Comparison of ENCODE assay signal across 9 cellular contexts in genomic region chr6:159174263-159174974, GRCh38. TPM values are rescaled to one million over a fixed set of nuclear protein-coding genes. Genes with fewer than 3 reads are reported as not detected.
A peak's percentile ranks its signal among the peaks of the same experiment; 100 is the strongest.
DNase-seq lines count a peak whose midpoint lies in the region; ATAC-seq and TF ChIP-seq lines count a peak whose summit lies in the region.
"Had no signal": no experiment of that assay in that cellular context is flagged by ENCODE, and none has a peak within 500 bp of the region (broad histone marks: within the 10 kb centered on the region; RNA-seq: fewer than 3 reads in every experiment).

No MANE protein-coding gene starts in this region.

- CTCF ChIA-PET in CD8-positive, alpha-beta memory T cell (lab: Charles Lee), result interaction anchor here (0.6 to 2.6 kb wide), 5 partner anchors 9 to 480 kb away, joined by 3 to 12 read pairs (median 5); no protein-coding TSS in a partner anchor

- DNase-seq in CD8-positive, alpha-beta memory T cell, result peak; percentile 37 to 67 (median 43)
- DNase-seq in Peyer's patch (peak; percentile 47 to 80 (median 68)), activated T-helper 1 cell treated with Interleukin-2 at 50 U/mL for 16 hours (ENCODE audit: low read depth) (peak; percentile 42), fibroblast of lung (ENCODE audit: low read depth in 2 of 2) (peak; percentile 73 to 74), neural crest cell (ENCODE audit: low read depth, low spot score) (peak; percentile 81), testis (peak; percentile 83)

- peaks cover 46 to 77% of the 10 kb centered on the region in 2 donors for H3K27me3 Mint-ChIP-seq in CD8-positive, alpha-beta memory T cell
- peaks cover 74% of the 10 kb centered on the region for H3K27me3 Mint-ChIP-seq in neural crest cell (ENCODE audit: low read depth)

- no peaks in the 10 kb centered on the region for H4K20me1 ChIP-seq in fibroblast of lung (ENCODE audit: control insufficient read depth, extremely low read depth, insufficient read depth, low read length)

- H3K9ac ChIP-seq in HUES6 (ENCODE audit: low read length), result no peak overlapping the region
- no peak overlapping the region for H3K9ac ChIP-seq in fibroblast of lung (ENCODE audit: insufficient read depth, low read length)

- H3K4me3 Mint-ChIP-seq in CD8-positive, alpha-beta memory T cell, result peak overlapping the region in 3 of 7 donors; percentile 5 to 54 (median 47)
- H3K4me3 Mint-ChIP-seq in neural crest cell, result no peak overlapping the region

- TF ChIP-seq POLR2A in Peyer's patch (IDR thresholded peaks at IDR 0.05) (no peak), testis (IDR thresholded peaks at IDR 0.05) (no peak)

- intact Hi-C loops in testis (cut with DNase I; ENCODE audit: low total_unique reads), result no loop called here

- no peaks in the 10 kb centered on the region for H3K79me2 ChIP-seq in fibroblast of lung (ENCODE audit: control insufficient read depth, insufficient read depth, low read length)

- H3K36me3 ChIP-seq in CD8-positive, alpha-beta memory T cell (ENCODE audit: insufficient read depth, low read length), result no peaks in the 10 kb centered on the region
- no peaks in the 10 kb centered on the region for H3K36me3 ChIP-seq in HUES6 (ENCODE audit: control insufficient read depth, insufficient read depth, low read length)
- H3K36me3 ChIP-seq in Peyer's patch, result no peaks in the 10 kb centered on the region
- H3K36me3 ChIP-seq in fibroblast of lung (ENCODE audit: control insufficient read depth, insufficient read depth, low read length), result no peaks in the 10 kb centered on the region
- H3K36me3 ChIP-seq in testis (ENCODE audit: low read depth, missing control alignments), result no peaks in the 10 kb centered on the region

- no peaks in the 10 kb centered on the region for H3K9me3 Mint-ChIP-seq in CD8-positive, alpha-beta memory T cell
- H3K9me3 Mint-ChIP-seq in neural crest cell, result no peaks in the 10 kb centered on the region

- H3K9me3 ChIP-seq in CD8-positive, alpha-beta memory T cell (ENCODE audit: low read length), result no peaks in the 10 kb centered on the region
- H3K9me3 ChIP-seq in HUES6 (ENCODE audit: control insufficient read depth, insufficient read depth, low read depth, low read length), result no peaks in the 10 kb centered on the region
- H3K9me3 ChIP-seq in Peyer's patch, result no peaks in the 10 kb centered on the region
- no peaks in the 10 kb centered on the region for H3K9me3 ChIP-seq in fibroblast of lung (ENCODE audit: control insufficient read depth, insufficient read depth, low read depth, low read length)
- no peaks in the 10 kb centered on the region for H3K9me3 ChIP-seq in testis

- POLR2A ChIA-PET in CD8-positive, alpha-beta memory T cell (lab: Charles Lee), result no interaction called here

- no peaks in the 10 kb centered on the region for H3K36me3 Mint-ChIP-seq in CD8-positive, alpha-beta memory T cell
- no peaks in the 10 kb centered on the region for H3K36me3 Mint-ChIP-seq in neural crest cell (ENCODE audit: low read depth)

- peak in 5 of 6 experiments; percentile 53 to 88 (median 70) for TF ChIP-seq CTCF in Peyer's patch (IDR thresholded peaks at IDR 0.05)
- peak; percentile 99 to 100 for TF ChIP-seq CTCF in fibroblast of lung (conservative IDR thresholded peaks at IDR 0.05 in 1 of 2, IDR thresholded peaks at IDR 0.05 in 1 of 2; ENCODE audit: low read depth in 1 of 2, low read length in 2 of 2)
- TF ChIP-seq CTCF in neural crest cell (conservative IDR thresholded peaks at IDR 0.05), result peak; percentile 96
- TF ChIP-seq CTCF in testis (IDR thresholded peaks at IDR 0.05), result peak; percentile 30 to 80 (median 44)

- H3K27ac Mint-ChIP-seq in CD8-positive, alpha-beta memory T cell, result peak overlapping the region in 1 of 8 donors; percentile 21
- no peak overlapping the region for H3K27ac Mint-ChIP-seq in neural crest cell (ENCODE audit: unreplicated experiment)

- peak; percentile 65 for ATAC-seq in GM19452 (IDR thresholded peaks at IDR 0.05; ENCODE audit: unreplicated experiment)

- H2AFZ ChIP-seq in fibroblast of lung (ENCODE audit: low read length), result no peak overlapping the region

- no peak overlapping the region for H3K4me2 ChIP-seq in fibroblast of lung (ENCODE audit: extremely low read depth, insufficient read depth, low read length)

- peaks cover 6% of the 10 kb centered on the region for H3K4me1 ChIP-seq in CD8-positive, alpha-beta memory T cell (ENCODE audit: insufficient read depth, low read length)
- no peaks in the 10 kb centered on the region for H3K4me1 ChIP-seq in HUES6 (ENCODE audit: control insufficient read depth, insufficient read depth, low read length)
- H3K4me1 ChIP-seq in Peyer's patch, result peaks cover 0 to 13% (median 2%) of the 10 kb centered on the region in 4 donors
- H3K4me1 ChIP-seq in fibroblast of lung (ENCODE audit: control insufficient read depth, extremely low read depth, insufficient read depth, low read length), result no peaks in the 10 kb centered on the region
- peaks cover 10% of the 10 kb centered on the region for H3K4me1 ChIP-seq in testis

- H3K4me1 Mint-ChIP-seq in CD8-positive, alpha-beta memory T cell, result peaks cover 15 to 20% (median 18%) of the 10 kb centered on the region in 3 donors
- H3K4me1 Mint-ChIP-seq in neural crest cell, result peaks cover 3% of the 10 kb centered on the region

- no peak overlapping the region for H3K27ac ChIP-seq in CD8-positive, alpha-beta memory T cell (ENCODE audit: low read depth, low read length)
- H3K27ac ChIP-seq in HUES6 (ENCODE audit: low read depth, low read length) (no peak overlapping the region), Peyer's patch (no peak overlapping the region), fibroblast of lung (ENCODE audit: insufficient read depth, low read length) (no peak overlapping the region), testis (no peak overlapping the region)

- 9% methylated on average over 19 of the region's 19 CpGs for WGBS in testis, 2 donors

- H3K27me3 ChIP-seq in CD8-positive, alpha-beta memory T cell (ENCODE audit: insufficient read depth, low read length, poor library complexity, severe bottlenecking), result peaks cover 32% of the 10 kb centered on the region
- H3K27me3 ChIP-seq in HUES6 (ENCODE audit: control insufficient read depth, insufficient read depth, low read length) (peaks cover 71% of the 10 kb centered on the region), Peyer's patch (no peaks in the 10 kb centered on the region), fibroblast of lung (ENCODE audit: control insufficient read depth, insufficient read depth, low read length) (peaks cover 18% of the 10 kb centered on the region), testis (no peaks in the 10 kb centered on the region)

- no peak overlapping the region for H3K4me3 ChIP-seq in CD8-positive, alpha-beta memory T cell (ENCODE audit: low read length)
- H3K4me3 ChIP-seq in HUES6 (ENCODE audit: low read depth, low read length) (peak overlapping the region; percentile 33; the same call in 1 of the 2 replicates), Peyer's patch (peak overlapping the region in 1 of 4 donors; percentile 12), fibroblast of lung (replicated peaks in 1 of 4; ENCODE audit: control extremely low read depth in 1 of 4, insufficient read depth in 1 of 4, low read depth in 3 of 4, low read length in 4 of 4) (no peak overlapping the region), testis (peak overlapping the region in 1 of 2 donors; percentile 12)

RNA-seq across cellular contexts. Expression of gene FNDC1, which starts 5.2 kb away (rescaled TPM):
- under 1 TPM; 0.04 TPM for total RNA-seq in CD8-positive, alpha-beta memory T cell
- polyA plus RNA-seq in CD8-positive, alpha-beta memory T cell, result not detected
- total RNA-seq in Peyer's patch (1 to 10 TPM in 1 of 4 donors, under 1 TPM in 1, not detected in 2; 0.54 to 1.7 TPM), fibroblast of lung (under 0.01 TPM in 2 replicates), neural crest cell (0.05 and 0.09 TPM in 2 replicates), testis (1 to 10 TPM in 1 of 2 donors, under 1 TPM in 1; 0.87 to 1.7 TPM)
- polyA plus RNA-seq in fibroblast of lung (0.03 and 0.23 TPM in 2 replicates), testis (ENCODE audit: insufficient read depth, low read depth, low replicate concordance) (4.9 TPM)
- 0.13 and 0.28 TPM in 2 replicates for polyA plus RNA-seq in fibroblast of lung (2012)
- not detected in 2 replicates for polyA minus RNA-seq in fibroblast of lung (ENCODE audit: low replicate concordance)
- total RNA-seq: activated CD8-positive, alpha-beta memory T cell treated with anti-CD3 and anti-CD28 coated beads for 36 hours had no signal

Comparison
In these comparisons a context has a peak if more than half of its experiments do, and no peak if none do; other contexts are left out.
1. CTCF ChIP-seq: peak in every context shown above with its lines; median percentile 100 in fibroblast of lung; 96 in neural crest cell; 70 in Peyer's patch; 44 in testis.